ENCODE assay signal across 15 cellular contexts in genomic region chr6:78845567-78845966, GRCh38. TPM values are rescaled to one million over a fixed set of nuclear protein-coding genes. Genes with fewer than 3 reads are reported as not detected.
DNase-seq lines count a peak whose midpoint lies in the region; ATAC-seq and TF ChIP-seq lines count a peak whose summit lies in the region.
"Had no signal": no experiment of that assay in that cellular context is flagged by ENCODE, and none has a peak within 500 bp of the region (broad histone marks: within the 10 kb centered on the region; RNA-seq: fewer than 3 reads in every experiment).

No MANE protein-coding gene starts in this region.

- H3K4me3 ChIP-seq in SJCRH30 (no peak overlapping the region), parathyroid adenoma (ENCODE audit: low read depth, low read length) (no peak overlapping the region), dorsolateral prefrontal cortex (no peak overlapping the region)
- H3K4me3 ChIP-seq: BLaER1 had no signal

- TF ChIP-seq CTCF in parathyroid adenoma (IDR thresholded peaks at IDR 0.05) (no peak), dorsolateral prefrontal cortex (IDR thresholded peaks at IDR 0.05 in 54 of 56, conservative IDR thresholded peaks at IDR 0.05 in 2 of 56; ENCODE audit: low read depth in 1 of 56, partially characterized antibody in 56 of 56) (no peak)

- intact Hi-C loops in dorsolateral prefrontal cortex (cut with DNase I): no loop called here

- H3K27me3 ChIP-seq in SJCRH30: no peaks in the 10 kb centered on the region
- no peaks in the 10 kb centered on the region for H3K27me3 ChIP-seq in parathyroid adenoma (ENCODE audit: control insufficient read depth, insufficient read depth, low read length)
- H3K27me3 ChIP-seq in dorsolateral prefrontal cortex: no peaks in the 10 kb centered on the region
- H3K27me3 ChIP-seq: BE2C, BLaER1 had no signal

- H3K36me3 ChIP-seq in SJCRH30 (no peaks in the 10 kb centered on the region), parathyroid adenoma (ENCODE audit: control insufficient read depth, insufficient read depth, low read length) (no peaks in the 10 kb centered on the region)
- H3K36me3 ChIP-seq: BE2C, BLaER1 had no signal

- ATAC-seq in HG03469 (IDR thresholded peaks at IDR 0.05; ENCODE audit: unreplicated experiment) (no peak), GM21576 (IDR thresholded peaks at IDR 0.05; ENCODE audit: unreplicated experiment) (no peak)

- H3K4me1 ChIP-seq in SJCRH30: peaks cover 15% of the 10 kb centered on the region
- peaks cover 21% of the 10 kb centered on the region for H3K4me1 ChIP-seq in parathyroid adenoma
- H3K4me1 ChIP-seq: BE2C, BLaER1, Caco-2 had no signal

- H3K9ac ChIP-seq in parathyroid adenoma: no peak overlapping the region
- H3K9ac ChIP-seq: BLaER1 had no signal

- H3K4me2 ChIP-seq in parathyroid adenoma (ENCODE audit: low read length): no peak overlapping the region
- H3K4me2 ChIP-seq: BLaER1 had no signal

- peak overlapping the region; percentile 83 for H3K27ac ChIP-seq in SJCRH30
- H3K27ac ChIP-seq in parathyroid adenoma: peak overlapping the region; percentile 8
- H3K27ac ChIP-seq in dorsolateral prefrontal cortex: no peak overlapping the region
- H3K27ac ChIP-seq: BLaER1 had no signal

- no peak for DNase-seq in SJCRH30
- DNase-seq in dorsolateral prefrontal cortex: no peak
- DNase-seq: 8988T; ACHN; BE2C; C1 segment of cervical spinal cord; Caco-2; Calu3; CD4-positive, alpha-beta memory T cell; CD4-positive, CD25-positive, alpha-beta regulatory T cell; GF-D8 had no signal

- peak overlapping the region; percentile 21 for H2AFZ ChIP-seq in parathyroid adenoma

- H3K9me3 ChIP-seq in SJCRH30 (replicated peaks) (no peaks in the 10 kb centered on the region), parathyroid adenoma (ENCODE audit: control insufficient read depth, low read length) (no peaks in the 10 kb centered on the region)
- H3K9me3 ChIP-seq: BE2C, BLaER1, Caco-2 had no signal

- H3K79me2 ChIP-seq in parathyroid adenoma: no peaks in the 10 kb centered on the region

RNA-seq across cellular contexts. Expression of gene IRAK1BP1, which starts 21.8 kb away (rescaled TPM):
- 4.4 and 5.4 TPM in 2 replicates for total RNA-seq in SJCRH30 (2014; rRNA removed; shearing (Covaris generic))
- 10 to 100 TPM in 60 of 120 experiments, 1 to 10 TPM in 60; 5.5 to 15.5 (median 10.0) TPM for total RNA-seq in dorsolateral prefrontal cortex

Comparison
In these comparisons a context has a peak if more than half of its experiments do, and no peak if none do; other contexts are left out.
1. H3K27ac ChIP-seq: peak in SJCRH30 (single experiment) and parathyroid adenoma (single experiment); none in dorsolateral prefrontal cortex (0 of 59).